5 cellular contexts compared by ENCODE assay signal in the genomic region with DNA sequence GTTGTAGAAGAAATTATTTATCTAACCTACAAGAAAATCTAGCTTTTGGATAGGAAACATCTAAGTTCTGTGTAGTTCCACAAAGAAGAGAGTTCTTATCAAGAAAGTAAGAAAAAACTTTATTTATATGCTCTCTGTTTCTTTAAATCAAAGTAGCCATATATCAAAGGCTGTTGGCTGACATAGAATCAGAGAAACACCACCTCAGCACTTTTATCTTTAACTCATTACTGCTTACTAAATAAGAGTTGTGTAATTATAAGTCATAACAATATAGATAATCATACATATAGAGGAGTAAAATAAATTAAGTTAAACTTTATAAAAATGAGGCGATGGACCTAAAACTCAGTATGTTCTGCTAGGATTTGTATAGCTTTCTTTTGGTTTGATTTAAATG.
"Had no signal": no experiment of that assay in that cellular context is flagged by ENCODE, and none has a peak within 500 bp of the region (broad histone marks: within the 10 kb centered on the region; RNA-seq: fewer than 3 reads in every experiment).

No MANE protein-coding gene starts in this region.

- H3K27ac ChIP-seq: HL-60 had no signal

- DNase-seq: KBM-7, KG1 had no signal

- FAIRE-seq: HTR-8/SVneo, K562 had no signal

- ATAC-seq: K562 had no signal

- H3K4me3 ChIP-seq: K562 had no signal
